Comparison of ENCODE assay signal across 1 cellular context in genomic region chr9:106859957-106860715, GRCh38.
TF ChIP-seq lines count a peak whose summit lies in the region.

No MANE protein-coding gene starts in this region.

TF ChIP-seq in HEK293, 187 proteins besides CTCF, POLR2A, EP300 and RAD21 (continued from another document and continues in another):
- TF ChIP-seq TSHZ1 (tag by site-specific recombination; IDR thresholded peaks at IDR 0.05; ENCODE audit: borderline replicate concordance) (no peak), ZNF148 (tag by site-specific recombination; IDR thresholded peaks at IDR 0.05; ENCODE audit: borderline replicate concordance) (no peak), ZNF514 (tag by site-specific recombination; IDR thresholded peaks at IDR 0.05) (no peak), ZBTB44 (tag by site-specific recombination; IDR thresholded peaks at IDR 0.05) (no peak), ZNF830 (tag by site-specific recombination; IDR thresholded peaks at IDR 0.05; ENCODE audit: low read depth) (no peak), ZNF513 (tag by site-specific recombination; IDR thresholded peaks at IDR 0.05) (no peak), ZIC2 (tag by site-specific recombination; IDR thresholded peaks at IDR 0.05) (peak; percentile 80), HOXA7 (CRISPR knock-in tag; IDR thresholded peaks at IDR 0.05; ENCODE audit: borderline replicate concordance) (no peak), SALL2 (tag by site-specific recombination; IDR thresholded peaks at IDR 0.05; ENCODE audit: borderline replicate concordance) (no peak), GLIS2 (tag by site-specific recombination; IDR thresholded peaks at IDR 0.05) (no peak; the same call in 1 of the 2 replicates), ZSCAN30 (tag by site-specific recombination; IDR thresholded peaks at IDR 0.05) (no peak), GLI4 (tag by site-specific recombination; IDR thresholded peaks at IDR 0.05) (no peak), ZNF623 (tag by site-specific recombination; IDR thresholded peaks at IDR 0.05) (no peak), ZNF341 (tag by site-specific recombination; IDR thresholded peaks at IDR 0.05; ENCODE audit: low read depth) (no peak), ZSCAN4 (tag by site-specific recombination; IDR thresholded peaks at IDR 0.05) (no peak), ZNF785 (tag by site-specific recombination; IDR thresholded peaks at IDR 0.05) (no peak), ZNF76 (tag by site-specific recombination; IDR thresholded peaks at IDR 0.05; ENCODE audit: borderline replicate concordance, low read depth) (no peak), ZNF280C (tag by site-specific recombination; IDR thresholded peaks at IDR 0.05) (no peak), ZNF677 (tag by site-specific recombination; IDR thresholded peaks at IDR 0.05) (no peak), SP7 (tag by site-specific recombination; IDR thresholded peaks at IDR 0.05) (peak; percentile 16; the same call in 1 of the 2 replicates), SCRT1 (tag by site-specific recombination; IDR thresholded peaks at IDR 0.05; ENCODE audit: borderline replicate concordance) (no peak), ZNF114 (tag by site-specific recombination; IDR thresholded peaks at IDR 0.05) (no peak), PRDM1 (tag by site-specific recombination; IDR thresholded peaks at IDR 0.05) (no peak; the same call in 1 of the 2 replicates), ZNF777 (tag by site-specific recombination; IDR thresholded peaks at IDR 0.05; ENCODE audit: borderline replicate concordance) (peak; percentile 61; the same call in 1 of the 2 replicates), ZXDB (tag by site-specific recombination; IDR thresholded peaks at IDR 0.05) (0 out of 2 replicates have a peak, but pooled peaks have one; percentile 23), ZNF391 (tag by site-specific recombination; IDR thresholded peaks at IDR 0.05; ENCODE audit: borderline replicate concordance, low read depth) (no peak), ZNF140 (tag by site-specific recombination; IDR thresholded peaks at IDR 0.05) (no peak), ZNF19 (tag by site-specific recombination; IDR thresholded peaks at IDR 0.05; ENCODE audit: low read depth) (no peak), ZNF394 (tag by site-specific recombination; IDR thresholded peaks at IDR 0.05; ENCODE audit: borderline replicate concordance) (no peak), ZBTB10 (tag by site-specific recombination; IDR thresholded peaks at IDR 0.05) (no peak), PBX3 (CRISPR knock-in tag; IDR thresholded peaks at IDR 0.05) (no peak), ZNF692 (tag by site-specific recombination; IDR thresholded peaks at IDR 0.05) (peak; percentile 41; the same call in 1 of the 2 replicates), ZBTB49 (tag by site-specific recombination; IDR thresholded peaks at IDR 0.05; ENCODE audit: low read depth) (no peak), KLF16 (tag by site-specific recombination; IDR thresholded peaks at IDR 0.05) (no peak), SP3 (tag by site-specific recombination; IDR thresholded peaks at IDR 0.05) (peak; percentile 45), ZNF549 (tag by site-specific recombination; IDR thresholded peaks at IDR 0.05) (no peak), ZNF624 (tag by site-specific recombination; IDR thresholded peaks at IDR 0.05) (no peak), ZNF670 (tag by site-specific recombination; IDR thresholded peaks at IDR 0.05; ENCODE audit: low read depth) (no peak)
